ENCODE assay signal across 21 cellular contexts in the genomic region with DNA sequence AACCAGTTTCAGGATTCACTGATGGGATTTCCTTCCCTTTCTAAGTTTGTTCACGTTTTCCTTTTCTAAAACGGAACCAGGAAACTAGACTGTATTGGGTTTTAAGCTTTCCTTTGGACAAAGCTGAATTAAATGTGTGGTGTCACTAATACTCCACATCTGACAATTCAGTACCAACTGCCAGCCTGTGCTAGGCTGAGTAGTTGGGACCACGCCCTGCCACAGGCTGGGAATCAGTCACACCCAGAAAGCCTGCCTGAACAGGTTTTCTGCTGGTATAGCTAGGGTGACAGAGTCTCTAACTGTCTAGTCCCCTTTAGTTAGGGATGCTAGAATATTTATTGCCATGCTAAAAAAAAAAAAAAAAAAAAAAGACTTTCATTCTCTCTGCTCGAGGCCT. TPM values are rescaled to one million over a fixed set of nuclear protein-coding genes. Genes with fewer than 3 reads are reported as not detected.
DNase-seq lines count a peak whose midpoint lies in the region; ATAC-seq and TF ChIP-seq lines count a peak whose summit lies in the region.
"Had no signal": no experiment of that assay in that cellular context is flagged by ENCODE, and none has a peak within 500 bp of the region (broad histone marks: within the 10 kb centered on the region; RNA-seq: fewer than 3 reads in every experiment).

No MANE protein-coding gene starts in this region.

- ATAC-seq in RWPE2 (ENCODE audit: low read depth) (peak; percentile 86), left lung (peak; percentile 83), upper lobe of right lung (peak; percentile 54), Right ventricle myocardium superior (ENCODE audit: poor library complexity) (no peak)
- ATAC-seq: Panc1; stimulated activated naive CD8-positive, alpha-beta T cell treated with anti-CD3 and anti-CD28 coated beads, Interleukin-15, Interleukin-2, amounts not matched to agents 100 U/mL and 50 U/mL, for 24 hours; WTC11 had no signal

- no peak overlapping the region for H2AK5ac ChIP-seq in neuronal stem cell (ENCODE audit: low read depth, low read length)

- no peak overlapping the region for H2BK5ac ChIP-seq in neuronal stem cell (ENCODE audit: low read length)

- H3K9me3 Mint-ChIP-seq in activated CD4-positive, alpha-beta memory T cell treated with anti-CD3 and anti-CD28 coated beads, Interleukin-2, amount 10 ng/mL, durations not matched to agents 7 days and 5 days = no peaks in the 10 kb centered on the region
- no peaks in the 10 kb centered on the region for H3K9me3 Mint-ChIP-seq in activated CD4-positive, alpha-beta memory T cell treated with anti-CD3 and anti-CD28 coated beads for 36 hours
- H3K9me3 Mint-ChIP-seq in CD8-positive, alpha-beta memory T cell = no peaks in the 10 kb centered on the region
- H3K9me3 Mint-ChIP-seq: activated T-helper 2 cell treated with anti-CD3 and anti-CD28 coated beads, Interferon-gamma antibody, Interleukin-2, Interleukin-4, amounts not matched to agents 10 μg/mL and 5 μg/mL and 100 μg/mL, durations not matched to agents 14 hours and 24 hours and 36 hours; CD4-positive, alpha-beta memory T cell; WTC11 had no signal

- CTCF ChIA-PET in activated CD4-positive, alpha-beta memory T cell treated with anti-CD3 and anti-CD28 coated beads, Interleukin-2, amount 10 ng/mL, durations not matched to agents 7 days and 5 days (lab: Charles Lee) = interaction anchor here (0.8 to 1.3 kb wide), 3 partner anchors 14 to 128 kb away, joined by 4 to 6 read pairs (median 5); no protein-coding TSS in a partner anchor
- CTCF ChIA-PET in activated CD4-positive, alpha-beta memory T cell treated with anti-CD3 and anti-CD28 coated beads for 36 hours (lab: Charles Lee) = interaction anchor here (2.7 kb wide), 1 partner anchor 8 kb away, joined by 11 read pairs; no protein-coding TSS in a partner anchor
- CTCF ChIA-PET in CD8-positive, alpha-beta memory T cell (lab: Charles Lee) = no interaction called here

- H2AFZ ChIP-seq in neuronal stem cell (ENCODE audit: low read length) = no peak overlapping the region

- no peak overlapping the region for H3K4me2 ChIP-seq in neuronal stem cell (ENCODE audit: insufficient read depth, low read length, poor library complexity, severe bottlenecking)

- POLR2A ChIA-PET in activated CD4-positive, alpha-beta memory T cell treated with anti-CD3 and anti-CD28 coated beads, Interleukin-2, amount 10 ng/mL, durations not matched to agents 7 days and 5 days (lab: Charles Lee) = interaction anchor here (1.0 to 1.7 kb wide), 3 partner anchors 15 to 50 kb away, joined by 3 to 11 read pairs (median 5); partner anchors contain the start of genes SPACA9 and TSC1
- POLR2A ChIA-PET in activated CD4-positive, alpha-beta memory T cell treated with anti-CD3 and anti-CD28 coated beads for 36 hours (lab: Charles Lee) = interaction anchor here (0.6 kb wide), 1 partner anchor 16 kb away, joined by 3 read pairs; no protein-coding TSS in a partner anchor
- POLR2A ChIA-PET in CD8-positive, alpha-beta memory T cell (lab: Charles Lee) = interaction anchor here (0.7 kb wide), 1 partner anchor 8 kb away, joined by 5 read pairs; no protein-coding TSS in a partner anchor

- peaks cover 11% of the 10 kb centered on the region for H3K4me1 Mint-ChIP-seq in activated CD4-positive, alpha-beta memory T cell treated with anti-CD3 and anti-CD28 coated beads, Interleukin-2, amount 10 ng/mL, durations not matched to agents 7 days and 5 days
- no peaks in the 10 kb centered on the region for H3K4me1 Mint-ChIP-seq in activated CD4-positive, alpha-beta memory T cell treated with anti-CD3 and anti-CD28 coated beads for 36 hours (ENCODE audit: low read depth)
- no peaks in the 10 kb centered on the region for H3K4me1 Mint-ChIP-seq in CD8-positive, alpha-beta memory T cell
- H3K4me1 Mint-ChIP-seq: CD4-positive, alpha-beta memory T cell; WTC11 had no signal

- peaks cover 24% of the 10 kb centered on the region for H3K36me3 Mint-ChIP-seq in activated CD4-positive, alpha-beta memory T cell treated with anti-CD3 and anti-CD28 coated beads, Interleukin-2, amount 10 ng/mL, durations not matched to agents 7 days and 5 days (ENCODE audit: low read depth)
- peaks cover 21% of the 10 kb centered on the region for H3K36me3 Mint-ChIP-seq in activated CD4-positive, alpha-beta memory T cell treated with anti-CD3 and anti-CD28 coated beads for 36 hours
- H3K36me3 Mint-ChIP-seq in CD8-positive, alpha-beta memory T cell = peaks cover 0 to 64% (median 17%) of the 10 kb centered on the region in 3 donors

- H2BK12ac ChIP-seq in neuronal stem cell (ENCODE audit: low read length) = no peak overlapping the region

- H3K79me1 ChIP-seq in neuronal stem cell (ENCODE audit: low read depth, low read length) = no peaks in the 10 kb centered on the region

- peak overlapping the region; percentile 9 for H3K27ac Mint-ChIP-seq in activated CD4-positive, alpha-beta memory T cell treated with anti-CD3 and anti-CD28 coated beads, Interleukin-2, amount 10 ng/mL, durations not matched to agents 7 days and 5 days
- H3K27ac Mint-ChIP-seq in activated CD4-positive, alpha-beta memory T cell treated with anti-CD3 and anti-CD28 coated beads for 36 hours = no peak overlapping the region
- no peak overlapping the region for H3K27ac Mint-ChIP-seq in CD8-positive, alpha-beta memory T cell
- H3K27ac Mint-ChIP-seq: activated T-helper 2 cell treated with anti-CD3 and anti-CD28 coated beads, Interferon-gamma antibody, Interleukin-2, Interleukin-4, amounts not matched to agents 10 μg/mL and 5 μg/mL and 100 μg/mL, durations not matched to agents 14 hours and 24 hours and 36 hours; WTC11 had no signal

- H3K4ac ChIP-seq in neuronal stem cell (ENCODE audit: low read length) = no peak overlapping the region

- no peak overlapping the region for H2BK15ac ChIP-seq in neuronal stem cell (ENCODE audit: low read length)

- H3K27me3 ChIP-seq in RWPE2 (ENCODE audit: insufficient read depth, poor library complexity, severe bottlenecking) = no peaks in the 10 kb centered on the region
- H3K27me3 ChIP-seq in left lung = no peaks in the 10 kb centered on the region
- H3K27me3 ChIP-seq in upper lobe of right lung = no peaks in the 10 kb centered on the region
- no peaks in the 10 kb centered on the region for H3K27me3 ChIP-seq in CD8-positive, alpha-beta memory T cell (ENCODE audit: insufficient read depth, low read length, poor library complexity, severe bottlenecking)
- H3K27me3 ChIP-seq in neuronal stem cell (ENCODE audit: control insufficient read depth in 3 of 3, insufficient read depth in 3 of 3, low read depth in 1 of 3, low read length in 3 of 3) = no peaks in the 10 kb centered on the region
- H3K27me3 ChIP-seq: right atrium auricular region had no signal

- WGBS in neuronal stem cell (ENCODE audit: extremely low coverage in 2 of 2, insufficient read length in 2 of 2, insufficient replicate concordance in 1 of 2), 2 donors = no CpG with 5 or more reads among the region's 4 CpGs

- intact Hi-C loops in activated CD4-positive, alpha-beta memory T cell treated with anti-CD3 and anti-CD28 coated beads for 36 hours (cut with micrococcal nuclease) = no loop called here
- intact Hi-C loops in left lung (cut with DNase I) (no loop called here), upper lobe of right lung (cut with DNase I) (no loop called here), Right ventricle myocardium superior (cut with DNase I) (no loop called here)

- H3K23ac ChIP-seq in neuronal stem cell (ENCODE audit: low read depth, low read length, poor library complexity) = no peak overlapping the region

- H3K4me3 Mint-ChIP-seq in activated CD4-positive, alpha-beta memory T cell treated with anti-CD3 and anti-CD28 coated beads, Interleukin-2, amount 10 ng/mL, durations not matched to agents 7 days and 5 days = no peak overlapping the region
- no peak overlapping the region for H3K4me3 Mint-ChIP-seq in activated CD4-positive, alpha-beta memory T cell treated with anti-CD3 and anti-CD28 coated beads for 36 hours
- no peak overlapping the region for H3K4me3 Mint-ChIP-seq in CD8-positive, alpha-beta memory T cell
- H3K4me3 Mint-ChIP-seq: CD4-positive, alpha-beta memory T cell; WTC11 had no signal

- no peak overlapping the region for H4K8ac ChIP-seq in neuronal stem cell (ENCODE audit: low read depth, low read length)

- H3K27ac ChIP-seq in RWPE2 (ENCODE audit: poor library complexity, severe bottlenecking) = no peak overlapping the region
- H3K27ac ChIP-seq in left lung = no peak overlapping the region
- no peak overlapping the region for H3K27ac ChIP-seq in upper lobe of right lung
- H3K27ac ChIP-seq in CD8-positive, alpha-beta memory T cell (ENCODE audit: low read depth, low read length) = no peak overlapping the region
- no peak overlapping the region for H3K27ac ChIP-seq in neuronal stem cell (replicated peaks; ENCODE audit: low read length)
- H3K27ac ChIP-seq: right atrium auricular region had no signal

- peaks cover 25% of the 10 kb centered on the region for H3K36me3 ChIP-seq in RWPE2 (ENCODE audit: low read depth)
- H3K36me3 ChIP-seq in left lung = peaks cover 0 to 66% of the 10 kb centered on the region in 2 donors
- H3K36me3 ChIP-seq in upper lobe of right lung = peaks cover 49% of the 10 kb centered on the region
- peaks cover 29% of the 10 kb centered on the region for H3K36me3 ChIP-seq in CD8-positive, alpha-beta memory T cell (ENCODE audit: insufficient read depth, low read length)
- peaks cover 26 to 84% of the 10 kb centered on the region in 2 donors for H3K36me3 ChIP-seq in neuronal stem cell (replicated peaks in 1 of 2; ENCODE audit: control insufficient read depth in 2 of 2, insufficient read depth in 2 of 2, low read length in 2 of 2)

- no peak overlapping the region for H4K91ac ChIP-seq in neuronal stem cell (ENCODE audit: low read depth, low read length, poor library complexity)

- no peak for DNase-seq in activated CD4-positive, alpha-beta memory T cell treated with anti-CD3 and anti-CD28 coated beads, Interleukin-2, amount 10 ng/mL, durations not matched to agents 7 days and 5 days
- no peak for DNase-seq in activated CD4-positive, alpha-beta memory T cell treated with anti-CD3 and anti-CD28 coated beads for 36 hours
- DNase-seq in RWPE2 (ENCODE audit: low spot score) (no peak), left lung (peak in 1 of 2 donors; percentile 53), upper lobe of right lung (no peak), Right ventricle myocardium superior (no peak), neuronal stem cell (ENCODE audit: low spot score) (no peak)
- DNase-seq in CD8-positive, alpha-beta memory T cell = no peak
- DNase-seq: ACHN; CD4-positive, alpha-beta memory T cell; DND-41; islet precursor cell; Karpas-422; NCI-H1417 treated with DMSO at 0.1 percent for 48 hours; NCI-H69; stimulated activated naive CD8-positive, alpha-beta T cell treated with anti-CD3 and anti-CD28 coated beads, Interleukin-15, Interleukin-2, amounts not matched to agents 100 U/mL and 50 U/mL, for 24 hours had no signal

- TF ChIP-seq CTCF in RWPE2 (IDR thresholded peaks at IDR 0.05; ENCODE audit: poor library complexity, severe bottlenecking) (no peak), left lung (IDR thresholded peaks at IDR 0.05) (no peak), upper lobe of right lung (IDR thresholded peaks at IDR 0.05) (no peak)

- no peak overlapping the region for H2BK120ac ChIP-seq in neuronal stem cell (ENCODE audit: low read depth, low read length)

- H3K4me3 ChIP-seq in RWPE2 (ENCODE audit: severe bottlenecking) (no peak overlapping the region), left lung (no peak overlapping the region), upper lobe of right lung (no peak overlapping the region), neuronal stem cell (ENCODE audit: low read length in 2 of 2) (no peak overlapping the region)
- H3K4me3 ChIP-seq in CD8-positive, alpha-beta memory T cell (ENCODE audit: low read length) = no peak overlapping the region
- H3K4me3 ChIP-seq: HAP-1, right atrium auricular region had no signal

- no peak overlapping the region for H3K18ac ChIP-seq in neuronal stem cell (ENCODE audit: low read length)

- H3K9me3 ChIP-seq in RWPE2 (ENCODE audit: severe bottlenecking) (no peaks in the 10 kb centered on the region), left lung (no peaks in the 10 kb centered on the region), upper lobe of right lung (no peaks in the 10 kb centered on the region), neuronal stem cell (replicated peaks in 1 of 2; ENCODE audit: control insufficient read depth in 2 of 2, insufficient read depth in 1 of 2, low read depth in 1 of 2, low read length in 2 of 2) (no peaks in the 10 kb centered on the region)
- H3K9me3 ChIP-seq in CD8-positive, alpha-beta memory T cell (ENCODE audit: low read length) = no peaks in the 10 kb centered on the region
- H3K9me3 ChIP-seq: HAP-1, right atrium auricular region had no signal

- no peak overlapping the region for H3K9ac ChIP-seq in neuronal stem cell (ENCODE audit: low read depth, low read length, poor library complexity)

- H3K27me3 Mint-ChIP-seq in activated CD4-positive, alpha-beta memory T cell treated with anti-CD3 and anti-CD28 coated beads, Interleukin-2, amount 10 ng/mL, durations not matched to agents 7 days and 5 days = no peaks in the 10 kb centered on the region
- no peaks in the 10 kb centered on the region for H3K27me3 Mint-ChIP-seq in activated CD4-positive, alpha-beta memory T cell treated with anti-CD3 and anti-CD28 coated beads for 36 hours
- H3K27me3 Mint-ChIP-seq in CD8-positive, alpha-beta memory T cell = no peaks in the 10 kb centered on the region
- H3K27me3 Mint-ChIP-seq: CD4-positive, alpha-beta memory T cell had no signal

- H3K14ac ChIP-seq in neuronal stem cell (ENCODE audit: low read length) = no peak overlapping the region

- H3K4me1 ChIP-seq in RWPE2 (ENCODE audit: insufficient read depth, poor library complexity, severe bottlenecking) (peaks cover 3% of the 10 kb centered on the region), left lung (peaks cover 12% of the 10 kb centered on the region in 2 donors), upper lobe of right lung (peaks cover 6% of the 10 kb centered on the region), neuronal stem cell (ENCODE audit: control insufficient read depth in 2 of 2, insufficient read depth in 1 of 2, low read depth in 1 of 2, low read length in 2 of 2) (no peaks in the 10 kb centered on the region)
- no peaks in the 10 kb centered on the region for H3K4me1 ChIP-seq in CD8-positive, alpha-beta memory T cell (ENCODE audit: insufficient read depth, low read length)
- H3K4me1 ChIP-seq: HAP-1, right atrium auricular region had no signal

RNA-seq across cellular contexts. Expression of gene SPACA9, which starts 15.6 kb away (rescaled TPM):
- 1 to 10 TPM; 3.2 to 3.6 TPM for total RNA-seq in activated CD4-positive, alpha-beta memory T cell treated with anti-CD3 and anti-CD28 coated beads, Interleukin-2, amount 10 ng/mL, durations not matched to agents 7 days and 5 days
- total RNA-seq in activated CD4-positive, alpha-beta memory T cell treated with anti-CD3 and anti-CD28 coated beads for 36 hours = 1 to 10 TPM; 1.8 to 3.6 TPM
- total RNA-seq in left lung (1 to 10 TPM; 6.9 to 7.8 TPM), upper lobe of right lung (3.3 TPM), Right ventricle myocardium superior (3.5 TPM)
- total RNA-seq in CD8-positive, alpha-beta memory T cell = 1 to 10 TPM; 2.6 to 2.8 TPM
- polyA plus RNA-seq in CD8-positive, alpha-beta memory T cell = 1.4 TPM
- polyA plus RNA-seq in neuronal stem cell (2013, experiment 1 of 2) = 10.3 TPM
- 10.5 TPM for polyA plus RNA-seq in neuronal stem cell (2013, experiment 2 of 2)

RNA-seq across cellular contexts. Expression of gene AK8, which starts 16.3 kb away (rescaled TPM):
- total RNA-seq in activated CD4-positive, alpha-beta memory T cell treated with anti-CD3 and anti-CD28 coated beads, Interleukin-2, amount 10 ng/mL, durations not matched to agents 7 days and 5 days = not detected
- under 1 TPM; 0.10 to 0.39 TPM for total RNA-seq in activated CD4-positive, alpha-beta memory T cell treated with anti-CD3 and anti-CD28 coated beads for 36 hours
- total RNA-seq in left lung (1 to 10 TPM in 1 of 2 donors, under 1 TPM in 1; 0.55 to 1.9 TPM), upper lobe of right lung (0.55 TPM), Right ventricle myocardium superior (0.22 TPM)
- total RNA-seq in CD8-positive, alpha-beta memory T cell = not detected
- not detected for polyA plus RNA-seq in CD8-positive, alpha-beta memory T cell
- 1.4 TPM for polyA plus RNA-seq in neuronal stem cell (2013, experiment 1 of 2)
- 0.91 TPM for polyA plus RNA-seq in neuronal stem cell (2013, experiment 2 of 2)
- total RNA-seq: activated T-helper 2 cell treated with anti-CD3 and anti-CD28 coated beads, Interferon-gamma antibody, Interleukin-2, Interleukin-4, amounts not matched to agents 10 μg/mL and 5 μg/mL and 100 μg/mL, durations not matched to agents 14 hours and 24 hours and 36 hours had no signal
- polyA plus RNA-seq: CD4-positive, alpha-beta memory T cell had no signal

RNA-seq across cellular contexts. Expression of gene TSC1, which starts 50.1 kb away (rescaled TPM):
- 10 to 100 TPM; 30.0 to 31.0 TPM for total RNA-seq in activated CD4-positive, alpha-beta memory T cell treated with anti-CD3 and anti-CD28 coated beads, Interleukin-2, amount 10 ng/mL, durations not matched to agents 7 days and 5 days
- 10 to 100 TPM; 19.6 to 23.6 TPM for total RNA-seq in activated CD4-positive, alpha-beta memory T cell treated with anti-CD3 and anti-CD28 coated beads for 36 hours
- 10 to 100 TPM; 45.7 to 48.0 TPM for total RNA-seq in left lung
- total RNA-seq in upper lobe of right lung = 44.9 TPM
- total RNA-seq in CD8-positive, alpha-beta memory T cell = 10 to 100 TPM; 33.9 to 37.1 TPM
- 12.6 TPM for polyA plus RNA-seq in CD8-positive, alpha-beta memory T cell
- 45.9 TPM for total RNA-seq in Right ventricle myocardium superior
- 19.4 TPM for polyA plus RNA-seq in neuronal stem cell (2013, experiment 1 of 2)
- polyA plus RNA-seq in neuronal stem cell (2013, experiment 2 of 2) = 18.7 TPM
